In the genomic region with DNA sequence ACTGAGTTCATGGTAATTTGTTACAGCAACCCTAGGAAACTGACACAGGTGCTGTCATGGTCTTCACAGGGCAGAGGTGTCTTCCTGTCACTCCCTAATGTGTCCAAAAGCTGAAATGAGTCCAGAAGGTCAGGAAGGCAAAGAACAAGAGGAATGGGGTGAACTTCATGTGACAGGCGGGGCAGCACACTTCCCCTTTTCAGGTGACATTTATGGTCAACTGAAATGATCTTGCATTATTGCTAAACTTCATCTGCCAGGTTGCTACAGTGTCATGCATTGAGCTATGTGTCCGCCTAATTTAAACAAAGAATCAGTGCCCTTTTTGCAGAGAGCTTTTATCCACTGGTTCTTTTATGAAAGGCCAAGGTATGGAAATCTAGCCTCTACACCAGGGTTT, we compare ENCODE assay signal across 1 cellular context.
TF ChIP-seq lines count a peak whose summit lies in the region.

No MANE protein-coding gene starts in this region.

TF ChIP-seq in K562, 482 proteins besides CTCF, POLR2A, EP300 and RAD21 (continued from another document):
- TF ChIP-seq, protein P1, sequence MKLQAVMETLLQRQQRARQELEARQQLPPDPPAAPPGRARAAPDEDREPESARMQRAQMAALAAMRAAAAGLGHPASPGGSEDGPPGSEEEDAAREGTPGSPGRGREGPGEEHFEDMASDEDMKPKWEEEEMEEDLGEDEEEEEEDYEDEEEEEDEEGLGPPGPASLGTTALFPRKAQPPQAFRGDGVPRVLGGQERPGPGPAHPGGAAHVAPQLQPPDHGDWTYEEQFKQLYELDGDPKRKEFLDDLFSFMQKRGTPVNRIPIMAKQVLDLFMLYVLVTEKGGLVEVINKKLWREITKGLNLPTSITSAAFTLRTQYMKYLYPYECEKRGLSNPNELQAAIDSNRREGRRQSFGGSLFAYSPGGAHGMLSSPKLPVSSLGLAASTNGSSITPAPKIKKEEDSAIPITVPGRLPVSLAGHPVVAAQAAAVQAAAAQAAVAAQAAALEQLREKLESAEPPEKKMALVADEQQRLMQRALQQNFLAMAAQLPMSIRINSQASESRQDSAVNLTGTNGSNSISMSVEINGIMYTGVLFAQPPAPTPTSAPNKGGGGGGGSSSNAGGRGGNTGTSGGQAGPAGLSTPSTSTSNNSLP (IDR thresholded peaks at IDR 0.05; ENCODE audit: borderline replicate concordance, low read depth, low read length) = no peak
- peak; percentile 79 for TF ChIP-seq SPI1 (IDR thresholded peaks at IDR 0.05; ENCODE audit: borderline replicate concordance, low read depth, low read length)
